Comparison of ENCODE assay signal across 1 cellular context in genomic region chr7:135475521-135475920, GRCh38.
TF ChIP-seq lines count a peak whose summit lies in the region.

No MANE protein-coding gene starts in this region.

TF ChIP-seq in HEK293, 187 proteins besides CTCF, POLR2A, EP300 and RAD21 (continued from another document):
- TF ChIP-seq, protein P1, sequence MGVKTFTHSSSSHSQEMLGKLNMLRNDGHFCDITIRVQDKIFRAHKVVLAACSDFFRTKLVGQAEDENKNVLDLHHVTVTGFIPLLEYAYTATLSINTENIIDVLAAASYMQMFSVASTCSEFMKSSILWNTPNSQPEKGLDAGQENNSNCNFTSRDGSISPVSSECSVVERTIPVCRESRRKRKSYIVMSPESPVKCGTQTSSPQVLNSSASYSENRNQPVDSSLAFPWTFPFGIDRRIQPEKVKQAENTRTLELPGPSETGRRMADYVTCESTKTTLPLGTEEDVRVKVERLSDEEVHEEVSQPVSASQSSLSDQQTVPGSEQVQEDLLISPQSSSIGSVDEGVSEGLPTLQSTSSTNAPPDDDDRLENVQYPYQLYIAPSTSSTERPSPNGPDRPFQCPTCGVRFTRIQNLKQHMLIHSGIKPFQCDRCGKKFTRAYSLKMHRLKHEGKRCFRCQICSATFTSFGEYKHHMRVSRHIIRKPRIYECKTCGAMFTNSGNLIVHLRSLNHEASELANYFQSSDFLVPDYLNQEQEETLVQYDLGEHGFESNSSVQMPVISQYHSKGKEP (tag by site-specific recombination; IDR thresholded peaks at IDR 0.05), result no peak
- TF ChIP-seq ZNF600 (tag by site-specific recombination; IDR thresholded peaks at IDR 0.05) (no peak), ZNF707 (tag by site-specific recombination; IDR thresholded peaks at IDR 0.05) (no peak), ZNF121 (tag by site-specific recombination; IDR thresholded peaks at IDR 0.05) (0 out of 2 replicates have a peak, but pooled peaks have one; percentile 47), ZIC2 (tag by site-specific recombination; IDR thresholded peaks at IDR 0.05) (no peak), IKZF3 (tag by site-specific recombination; IDR thresholded peaks at IDR 0.05) (no peak), ZNF302 (tag by site-specific recombination; IDR thresholded peaks at IDR 0.05; ENCODE audit: low read depth) (no peak), ZNF664 (tag by site-specific recombination; IDR thresholded peaks at IDR 0.05) (no peak), ZNF157 (tag by site-specific recombination; IDR thresholded peaks at IDR 0.05) (no peak), ZFP37 (tag by site-specific recombination; IDR thresholded peaks at IDR 0.05) (no peak)
- TF ChIP-seq, protein P2, sequence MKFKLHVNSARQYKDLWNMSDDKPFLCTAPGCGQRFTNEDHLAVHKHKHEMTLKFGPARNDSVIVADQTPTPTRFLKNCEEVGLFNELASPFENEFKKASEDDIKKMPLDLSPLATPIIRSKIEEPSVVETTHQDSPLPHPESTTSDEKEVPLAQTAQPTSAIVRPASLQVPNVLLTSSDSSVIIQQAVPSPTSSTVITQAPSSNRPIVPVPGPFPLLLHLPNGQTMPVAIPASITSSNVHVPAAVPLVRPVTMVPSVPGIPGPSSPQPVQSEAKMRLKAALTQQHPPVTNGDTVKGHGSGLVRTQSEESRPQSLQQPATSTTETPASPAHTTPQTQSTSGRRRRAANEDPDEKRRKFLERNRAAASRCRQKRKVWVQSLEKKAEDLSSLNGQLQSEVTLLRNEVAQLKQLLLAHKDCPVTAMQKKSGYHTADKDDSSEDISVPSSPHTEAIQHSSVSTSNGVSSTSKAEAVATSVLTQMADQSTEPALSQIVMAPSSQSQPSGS (tag by site-specific recombination; IDR thresholded peaks at IDR 0.05; ENCODE audit: low read depth), result no peak
TF ChIP-seq in HEK293: peak in this region for 2.
